10 cellular contexts compared by ENCODE assay signal in the genomic region with DNA sequence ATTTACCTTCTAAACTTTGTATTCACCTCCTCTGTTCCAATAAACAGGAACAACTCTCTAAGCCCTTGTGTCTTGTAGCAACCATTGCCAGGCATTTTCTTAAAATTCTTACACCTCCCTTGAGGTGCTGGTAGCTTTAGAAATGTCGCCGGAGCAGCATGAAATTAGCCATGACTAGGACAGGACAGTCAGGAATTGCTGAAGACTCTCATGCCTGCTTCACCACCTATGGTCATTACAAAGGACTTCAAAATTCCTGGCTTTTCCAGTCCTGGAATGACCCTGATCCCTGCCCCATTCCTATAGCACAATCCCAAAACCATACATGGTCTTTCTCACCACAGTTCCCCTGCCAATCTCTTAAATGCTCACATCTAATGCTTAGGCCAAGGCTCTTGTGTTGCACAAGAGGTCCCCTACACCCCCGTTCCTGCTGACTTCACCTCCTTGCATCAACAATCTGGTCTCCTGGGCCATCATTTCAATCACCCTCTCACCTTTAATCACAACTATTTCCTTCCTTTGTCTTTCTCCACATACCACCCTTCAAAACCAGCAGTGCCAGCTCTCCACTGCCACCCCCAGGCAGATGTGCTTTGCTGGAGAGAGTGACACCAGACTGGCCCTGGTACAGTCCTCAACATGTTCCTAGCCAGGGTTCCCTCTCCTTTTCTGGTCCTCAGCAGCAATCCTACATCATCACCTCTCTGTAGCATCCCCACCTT.
DNase-seq lines count a peak whose midpoint lies in the region; ATAC-seq and TF ChIP-seq lines count a peak whose summit lies in the region.
"Had no signal": no experiment of that assay in that cellular context is flagged by ENCODE, and none has a peak within 500 bp of the region (broad histone marks: within the 10 kb centered on the region; RNA-seq: fewer than 3 reads in every experiment).

No MANE protein-coding gene starts in this region.

- ATAC-seq in mucosa of descending colon (peak; percentile 82), HG03571 (IDR thresholded peaks at IDR 0.05; ENCODE audit: unreplicated experiment) (no peak), HG02938 (IDR thresholded peaks at IDR 0.05; ENCODE audit: unreplicated experiment) (no peak)

- H3K9me3 ChIP-seq in endodermal cell (ENCODE audit: control insufficient read depth, low read length) = no peaks in the 10 kb centered on the region
- no peaks in the 10 kb centered on the region for H3K9me3 ChIP-seq in mucosa of descending colon

- H3K27ac Mint-ChIP-seq in endodermal cell = no peak overlapping the region

- no peak overlapping the region for H3K4me3 ChIP-seq in NB4 (ENCODE audit: low read depth, low read length)
- H3K4me3 ChIP-seq in endodermal cell (ENCODE audit: low read length) = no peak overlapping the region
- no peak overlapping the region for H3K4me3 ChIP-seq in mucosa of descending colon

- peak; percentile 46 for DNase-seq in ELF-1 (ENCODE audit: low read depth, low spot score)
- no peak for DNase-seq in NB4 (ENCODE audit: low read depth)
- DNase-seq in endodermal cell = peak; percentile 78
- peak in 2 of 3 donors; percentile 51 to 73 for DNase-seq in mucosa of descending colon
- no peak for DNase-seq in NCI-H1048 (lab: John Stamatoyannopoulos, UW)
- no peak for DNase-seq in stimulated activated CD4-positive, alpha-beta T cell treated with anti-CD3 and anti-CD28 coated beads, Interleukin-2, amount 100 ng/mL, for 48 hours
- DNase-seq: NCI-H446 had no signal

- no peak overlapping the region for H3K9ac ChIP-seq in endodermal cell (ENCODE audit: extremely low read depth, low read length, poor library complexity, severe bottlenecking)

- H3K27ac ChIP-seq in endodermal cell (ENCODE audit: low read depth, low read length) = no peak overlapping the region

- 84 to 95% methylated on average over 3 of the region's 3 CpGs for WGBS in endodermal cell (ENCODE audit: insufficient coverage in 1 of 2, insufficient read length in 1 of 2), 2 experiments

- H3K4me1 Mint-ChIP-seq in endodermal cell = peaks cover 20% of the 10 kb centered on the region
- H3K4me1 Mint-ChIP-seq: neural crest cell had no signal

- TF ChIP-seq CTCF in NB4 (IDR thresholded peaks at IDR 0.05; ENCODE audit: low read depth, low read length) (peak; percentile 30), endodermal cell (conservative IDR thresholded peaks at IDR 0.05) (peak; percentile 60), mucosa of descending colon (IDR thresholded peaks at IDR 0.05) (no peak)

- H3K9me3 Mint-ChIP-seq in endodermal cell = no peaks in the 10 kb centered on the region
- H3K9me3 Mint-ChIP-seq: neural crest cell had no signal

- no peak overlapping the region for H3K4me3 Mint-ChIP-seq in endodermal cell
- H3K4me3 Mint-ChIP-seq: neural crest cell had no signal

- no peaks in the 10 kb centered on the region for H3K27me3 ChIP-seq in endodermal cell (ENCODE audit: control insufficient read depth, insufficient read depth, low read length, poor library complexity, severe bottlenecking)

- intact Hi-C loops in mucosa of descending colon (cut with DNase I, micrococcal nuclease) = loop anchor here (10.0 kb wide), 2 partner anchors 61 to 261 kb away; no protein-coding TSS in a partner anchor

- H3K4me1 ChIP-seq in endodermal cell (ENCODE audit: control insufficient read depth, insufficient read depth, low read length) (peaks cover 4% of the 10 kb centered on the region), mucosa of descending colon (ENCODE audit: low read depth) (peaks cover 5% of the 10 kb centered on the region)

- H3K27me3 Mint-ChIP-seq in endodermal cell (ENCODE audit: insufficient read depth) = no peaks in the 10 kb centered on the region

- no peak for TF ChIP-seq POLR2A in NB4 (IDR thresholded peaks at IDR 0.05; ENCODE audit: extremely low read depth, insufficient read length)

- H3K36me3 ChIP-seq in endodermal cell (ENCODE audit: control insufficient read depth, insufficient read depth, low read length) = no peaks in the 10 kb centered on the region
- no peaks in the 10 kb centered on the region for H3K36me3 ChIP-seq in mucosa of descending colon (ENCODE audit: low read depth)

- H3K36me3 Mint-ChIP-seq in endodermal cell (ENCODE audit: low read depth) = no peaks in the 10 kb centered on the region

Comparison
In these comparisons a context has a peak if more than half of its experiments do, and no peak if none do; other contexts are left out.
1. DNase-seq: peak in ELF-1 (single experiment), endodermal cell (single experiment) and mucosa of descending colon (2 of 3); none in NB4 (single experiment), NCI-H1048 (single experiment) and stimulated activated CD4-positive, alpha-beta T cell treated with anti-CD3 and anti-CD28 coated beads, Interleukin-2, amount 100 ng/mL, for 48 hours (0 of 2).